In genomic region chr16:84284168-84284722, GRCh38 we compare ENCODE assay signal across 11 cellular contexts. TPM values are rescaled to one million over a fixed set of nuclear protein-coding genes. Genes with fewer than 3 reads are reported as not detected.
DNase-seq lines count a peak whose midpoint lies in the region; ATAC-seq and TF ChIP-seq lines count a peak whose summit lies in the region.
"Had no signal": no experiment of that assay in that cellular context is flagged by ENCODE, and none has a peak within 500 bp of the region (broad histone marks: within the 10 kb centered on the region; RNA-seq: fewer than 3 reads in every experiment).

No MANE protein-coding gene starts in this region.

- no peaks in the 10 kb centered on the region for H3K4me1 Mint-ChIP-seq in MCF 10A (ENCODE audit: insufficient read depth, unreplicated experiment)
- no peaks in the 10 kb centered on the region for H3K4me1 Mint-ChIP-seq in CD4-positive, alpha-beta T cell (ENCODE audit: low read depth)
- no peaks in the 10 kb centered on the region for H3K4me1 Mint-ChIP-seq in naive thymus-derived CD4-positive, alpha-beta T cell

- H3K36me3 Mint-ChIP-seq in MCF 10A (ENCODE audit: insufficient read depth, unreplicated experiment) = peaks cover 5% of the 10 kb centered on the region
- H3K36me3 Mint-ChIP-seq in CD4-positive, alpha-beta T cell (ENCODE audit: low read depth) = no peaks in the 10 kb centered on the region
- no peaks in the 10 kb centered on the region for H3K36me3 Mint-ChIP-seq in naive thymus-derived CD4-positive, alpha-beta T cell

- peak overlapping the region in 1 of 2 donors; percentile 83 for H3K27ac ChIP-seq in breast epithelium
- peak overlapping the region; percentile 8 for H3K27ac ChIP-seq in vagina
- H3K27ac ChIP-seq in CD4-positive, alpha-beta T cell (ENCODE audit: low read depth, low read length) = no peak overlapping the region
- no peak overlapping the region for H3K27ac ChIP-seq in naive thymus-derived CD4-positive, alpha-beta T cell (ENCODE audit: low read depth, low read length)

- no peak for TF ChIP-seq CTCF in MCF 10A (IDR thresholded peaks at IDR 0.05; ENCODE audit: unreplicated experiment)
- no peak for TF ChIP-seq CTCF in breast epithelium (IDR thresholded peaks at IDR 0.05)
- TF ChIP-seq CTCF in fibroblast of villous mesenchyme (IDR thresholded peaks at IDR 0.05; ENCODE audit: insufficient read depth, low read depth, low read length) = no peak
- no peak for TF ChIP-seq CTCF in mucosa of descending colon (IDR thresholded peaks at IDR 0.05)
- TF ChIP-seq CTCF in vagina (IDR thresholded peaks at IDR 0.05) = no peak
- no peak for TF ChIP-seq CTCF in CD4-positive, alpha-beta T cell (IDR thresholded peaks at IDR 0.05)

- POLR2A ChIA-PET in MCF 10A (lab: Yijun Ruan, JAX) = no interaction called here
- POLR2A ChIA-PET in CD4-positive, alpha-beta T cell (lab: Charles Lee) = no interaction called here
- POLR2A ChIA-PET in naive thymus-derived CD4-positive, alpha-beta T cell (lab: Charles Lee) = no interaction called here

- H3K9me3 Mint-ChIP-seq in MCF 10A (ENCODE audit: unreplicated experiment) = no peaks in the 10 kb centered on the region
- no peaks in the 10 kb centered on the region for H3K9me3 Mint-ChIP-seq in CD4-positive, alpha-beta T cell
- peaks cover 0 to 1% (median 0%) of the 10 kb centered on the region in 11 donors for H3K9me3 Mint-ChIP-seq in naive thymus-derived CD4-positive, alpha-beta T cell

- DNase-seq in MCF 10A (ENCODE audit: unreplicated experiment) (peak; percentile 51), breast epithelium (ENCODE audit: low spot score in 2 of 2) (no peak), fibroblast of villous mesenchyme (ENCODE audit: low read depth) (peak; percentile 85), mucosa of descending colon (peak; percentile 72 to 73 (median 72)), vagina (ENCODE audit: extremely low spot score in 2 of 2) (no peak), amygdala (lab: John Stamatoyannopoulos, UW) (no peak)
- no peak for DNase-seq in CD4-positive, alpha-beta T cell
- no peak for DNase-seq in naive thymus-derived CD4-positive, alpha-beta T cell
- DNase-seq: activated CD4-positive, alpha-beta T cell treated with anti-CD3 and anti-CD28 coated beads, Interleukin-2, amount 50 U/mL, for 4 hours; NCI-H1092 treated with DMSO at 0.1 percent for 48 hours had no signal

- H3K27me3 ChIP-seq in breast epithelium (no peaks in the 10 kb centered on the region), vagina (no peaks in the 10 kb centered on the region)
- H3K27me3 ChIP-seq in CD4-positive, alpha-beta T cell (ENCODE audit: control insufficient read depth, insufficient read depth, low read length) = no peaks in the 10 kb centered on the region
- H3K27me3 ChIP-seq in naive thymus-derived CD4-positive, alpha-beta T cell (ENCODE audit: control insufficient read depth in 2 of 2, insufficient read depth in 2 of 2, low read length in 2 of 2) = no peaks in the 10 kb centered on the region

- H3K4me3 ChIP-seq in breast epithelium (no peak overlapping the region), fibroblast of villous mesenchyme (ENCODE audit: low read depth, low read length) (no peak overlapping the region), mucosa of descending colon (no peak overlapping the region), vagina (no peak overlapping the region)
- no peak overlapping the region for H3K4me3 ChIP-seq in naive thymus-derived CD4-positive, alpha-beta T cell (ENCODE audit: low read length)

- no TSS peak for BruUV-seq in MCF 10A (replicated peaks; lab: Mats Ljungman, UMichigan)

- no peaks in the 10 kb centered on the region for H3K36me3 ChIP-seq in breast epithelium
- H3K36me3 ChIP-seq in mucosa of descending colon (ENCODE audit: low read depth) = no peaks in the 10 kb centered on the region
- H3K36me3 ChIP-seq in vagina = no peaks in the 10 kb centered on the region
- H3K36me3 ChIP-seq in naive thymus-derived CD4-positive, alpha-beta T cell (ENCODE audit: control insufficient read depth in 2 of 3, insufficient read depth in 3 of 3, low read length in 3 of 3) = no peaks in the 10 kb centered on the region

- H3K4me3 Mint-ChIP-seq in MCF 10A (ENCODE audit: unreplicated experiment) = no peak overlapping the region
- H3K4me3 Mint-ChIP-seq in CD4-positive, alpha-beta T cell = no peak overlapping the region
- H3K4me3 Mint-ChIP-seq in naive thymus-derived CD4-positive, alpha-beta T cell = no peak overlapping the region

- no peak for TF ChIP-seq POLR2A in breast epithelium (IDR thresholded peaks at IDR 0.05)
- TF ChIP-seq POLR2A in vagina (IDR thresholded peaks at IDR 0.05) = no peak

- H3K27me3 Mint-ChIP-seq in MCF 10A (ENCODE audit: insufficient read depth, unreplicated experiment) = peaks cover 36% of the 10 kb centered on the region
- H3K27me3 Mint-ChIP-seq in CD4-positive, alpha-beta T cell = peaks cover 30% of the 10 kb centered on the region
- peaks cover 8 to 17% (median 12%) of the 10 kb centered on the region in 5 donors for H3K27me3 Mint-ChIP-seq in naive thymus-derived CD4-positive, alpha-beta T cell

- peak; percentile 93 for ATAC-seq in mucosa of descending colon
- no peak for ATAC-seq in CD4-positive, alpha-beta T cell (ENCODE audit: poor library complexity)
- no peak for ATAC-seq in naive thymus-derived CD4-positive, alpha-beta T cell

- CTCF ChIA-PET in MCF 10A (lab: Yijun Ruan, JAX) = no interaction called here
- CTCF ChIA-PET in CD4-positive, alpha-beta T cell (lab: Charles Lee) = no interaction called here
- CTCF ChIA-PET in naive thymus-derived CD4-positive, alpha-beta T cell (lab: Charles Lee) = no interaction called here

- H3K27ac Mint-ChIP-seq in MCF 10A (ENCODE audit: low read depth, unreplicated experiment) = no peak overlapping the region
- no peak overlapping the region for H3K27ac Mint-ChIP-seq in CD4-positive, alpha-beta T cell
- no peak overlapping the region for H3K27ac Mint-ChIP-seq in naive thymus-derived CD4-positive, alpha-beta T cell

- H3K4me1 ChIP-seq in breast epithelium = no peaks in the 10 kb centered on the region
- peaks cover 8% of the 10 kb centered on the region for H3K4me1 ChIP-seq in mucosa of descending colon (ENCODE audit: low read depth)
- peaks cover 18% of the 10 kb centered on the region for H3K4me1 ChIP-seq in vagina
- no peaks in the 10 kb centered on the region for H3K4me1 ChIP-seq in naive thymus-derived CD4-positive, alpha-beta T cell (ENCODE audit: control insufficient read depth in 2 of 2, insufficient read depth in 2 of 2, low read length in 2 of 2)

- intact Hi-C loops in MCF 10A (cut with micrococcal nuclease) = no loop called here
- intact Hi-C loops in breast epithelium (cut with DNase I; ENCODE audit: low total_unique reads) = no loop called here
- intact Hi-C loops in mucosa of descending colon (cut with DNase I, micrococcal nuclease) = no loop called here
- intact Hi-C loops in vagina (cut with DNase I) = no loop called here
- intact Hi-C loops in CD4-positive, alpha-beta T cell (cut with DNase I, micrococcal nuclease) = no loop called here
- intact Hi-C loops in naive thymus-derived CD4-positive, alpha-beta T cell (cut with micrococcal nuclease) = no loop called here

- H3K9me3 ChIP-seq in breast epithelium (no peaks in the 10 kb centered on the region), mucosa of descending colon (no peaks in the 10 kb centered on the region), vagina (no peaks in the 10 kb centered on the region)
- no peaks in the 10 kb centered on the region for H3K9me3 ChIP-seq in CD4-positive, alpha-beta T cell (ENCODE audit: control insufficient read depth, low read length)
- H3K9me3 ChIP-seq in naive thymus-derived CD4-positive, alpha-beta T cell (ENCODE audit: control insufficient read depth in 2 of 3, low read length in 3 of 3) = no peaks in the 10 kb centered on the region

RNA-seq across cellular contexts. Expression of gene WFDC1, which starts 10.4 kb away (rescaled TPM):
- total RNA-seq in MCF 10A (2022) (not detected in 2 replicates), breast epithelium (1 to 10 TPM in 2 of 3 donors, under 1 TPM in 1; 0.16 to 3.3 (median 1.3) TPM), fibroblast of villous mesenchyme (8.2 and 10.0 TPM in 2 replicates), mucosa of descending colon (10 to 100 TPM in 2 of 3 donors, 1 to 10 TPM in 1; 7.5 to 30.5 (median 10.9) TPM), vagina (12.0 TPM)
- total RNA-seq in CD4-positive, alpha-beta T cell = not detected
- not detected for total RNA-seq in naive thymus-derived CD4-positive, alpha-beta T cell
- not detected for polyA plus RNA-seq in naive thymus-derived CD4-positive, alpha-beta T cell

RNA-seq across cellular contexts. Expression of gene KCNG4, which starts 44.4 kb away (rescaled TPM):
- not detected in 2 replicates for total RNA-seq in MCF 10A (2022)
- not detected for total RNA-seq in breast epithelium
- total RNA-seq in fibroblast of villous mesenchyme = not detected in 2 replicates
- not detected for total RNA-seq in mucosa of descending colon
- total RNA-seq in vagina = not detected
- not detected for total RNA-seq in CD4-positive, alpha-beta T cell
- total RNA-seq in naive thymus-derived CD4-positive, alpha-beta T cell = not detected
- polyA plus RNA-seq in naive thymus-derived CD4-positive, alpha-beta T cell = not detected
- total RNA-seq: renal cortical epithelial cell had no signal

Comparison
In these comparisons a context has a peak if more than half of its experiments do, and no peak if none do; other contexts are left out.
1. DNase-seq: peak in MCF 10A (single experiment), fibroblast of villous mesenchyme (single experiment) and mucosa of descending colon (3 of 3); none in breast epithelium (0 of 2), vagina (0 of 2), CD4-positive, alpha-beta T cell (0 of 10), amygdala (0 of 56) and naive thymus-derived CD4-positive, alpha-beta T cell (0 of 9).